Comparison of ENCODE assay signal across 22 cellular contexts in the genomic region with DNA sequence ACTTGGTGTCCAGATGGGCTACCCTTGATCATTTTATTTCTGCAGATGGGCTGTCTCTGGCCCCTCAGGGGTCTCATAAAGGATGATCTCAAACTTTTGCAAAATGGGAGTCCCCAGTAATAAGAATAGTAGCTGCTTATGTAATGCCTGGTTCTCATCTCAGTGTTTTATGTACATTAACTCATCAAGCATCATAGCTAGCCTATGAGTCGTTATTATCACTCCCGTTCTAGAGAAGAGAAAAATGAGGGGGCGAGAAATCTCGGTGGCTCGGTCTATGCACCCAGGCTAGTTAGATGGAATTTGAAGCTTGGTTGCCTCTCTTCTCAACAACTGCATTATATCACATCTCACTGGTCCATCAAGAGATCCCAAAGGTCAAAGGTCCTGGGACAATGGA. TPM values are rescaled to one million over a fixed set of nuclear protein-coding genes. Genes with fewer than 3 reads are reported as not detected.
DNase-seq lines count a peak whose midpoint lies in the region; ATAC-seq and TF ChIP-seq lines count a peak whose summit lies in the region.
"Had no signal": no experiment of that assay in that cellular context is flagged by ENCODE, and none has a peak within 500 bp of the region (broad histone marks: within the 10 kb centered on the region; RNA-seq: fewer than 3 reads in every experiment).

No MANE protein-coding gene starts in this region.

- peaks cover 48% of the 10 kb centered on the region for H3K27me3 Mint-ChIP-seq in activated T-helper 17 cell treated with anti-CD3 and anti-CD28 coated beads, Interleukin-2, amount 50 U/mL, for 72 hours

- H3K23ac ChIP-seq in mesendoderm (ENCODE audit: low read length), result no peak overlapping the region

- H3K27ac ChIP-seq in BLaER1 treated with 17β-estradiol and CSF1 and Interleukin-3, amounts not matched to agents 10 nM and 100 nM, result no peak overlapping the region
- no peak overlapping the region for H3K27ac ChIP-seq in HCT116 (ENCODE audit: low read depth, low read length)
- H3K27ac ChIP-seq in osteoblast (ENCODE audit: low read depth, low read length), result no peak overlapping the region
- no peak overlapping the region for H3K27ac ChIP-seq in mesendoderm (ENCODE audit: low read depth, low read length)
- no peak overlapping the region for H3K27ac ChIP-seq in body of pancreas

- no peak for DNase-seq in HCT116 (ENCODE audit: low read depth, low spot score)
- peak; percentile 71 for DNase-seq in osteoblast (ENCODE audit: insufficient read length, low spot score, missing footprints)
- no peak for DNase-seq in mesendoderm
- no peak for DNase-seq in body of pancreas
- DNase-seq: DMS53, Kasumi-1, NCI-H1417, NCI-H1694 treated with DMSO at 0.1 percent for 48 hours, NCI-H2081 treated with DMSO at 0.1 percent for 48 hours, NCI-H2171 treated with DMSO at 0.1 percent for 48 hours, NCI-H446 treated with DMSO at 0.1 percent for 48 hours, NCI-H526 treated with DMSO at 0.1 percent for 48 hours, OCI-M1, RPMI8226, SHP77, SW 1271 had no signal

- no peak overlapping the region for H2BK120ac ChIP-seq in mesendoderm (ENCODE audit: low read depth, low read length)

- no peak overlapping the region for H3K9ac ChIP-seq in BLaER1 treated with 17β-estradiol and CSF1 and Interleukin-3, amounts not matched to agents 10 nM and 100 nM
- H3K9ac ChIP-seq in HCT116 (ENCODE audit: low read length) (no peak overlapping the region), mesendoderm (ENCODE audit: low read length) (no peak overlapping the region)

- H2AFZ ChIP-seq in HCT116 (ENCODE audit: low read depth, low read length, poor library complexity, severe bottlenecking) (no peak overlapping the region), osteoblast (ENCODE audit: low read length) (no peak overlapping the region)
- H2AFZ ChIP-seq: GM23338 had no signal

- H4K20me1 ChIP-seq in BLaER1 treated with 17β-estradiol and CSF1 and Interleukin-3, amounts not matched to agents 10 nM and 100 nM, result no peaks in the 10 kb centered on the region; a peak in 1 of 22 replicates
- no peaks in the 10 kb centered on the region for H4K20me1 ChIP-seq in HCT116 (ENCODE audit: insufficient read depth)
- H4K20me1 ChIP-seq in osteoblast (ENCODE audit: insufficient read depth, low read length), result no peaks in the 10 kb centered on the region

- no peak for TF ChIP-seq RAD21 in HCT116 (IDR thresholded peaks at IDR 0.05; ENCODE audit: low read depth)

- peak overlapping the region in 6 of 11 experiments; percentile 33 to 97 (median 92); a peak in 13 of 22 replicates for H3K4me2 ChIP-seq in BLaER1 treated with 17β-estradiol and CSF1 and Interleukin-3, amounts not matched to agents 10 nM and 100 nM
- H3K4me2 ChIP-seq in HCT116 (ENCODE audit: low read length) (peak overlapping the region; percentile 21; the same call in 1 of the 2 replicates), osteoblast (ENCODE audit: insufficient read depth, low read length) (no peak overlapping the region), mesendoderm (ENCODE audit: low read length) (no peak overlapping the region)
- H3K4me2 ChIP-seq: GM23338 had no signal

- no peaks in the 10 kb centered on the region for H3K79me1 ChIP-seq in mesendoderm (ENCODE audit: low read length)

- no peak overlapping the region for H2BK15ac ChIP-seq in mesendoderm (replicated peaks; ENCODE audit: low read depth)

- H3K4me3 Mint-ChIP-seq in activated T-helper 17 cell treated with anti-CD3 and anti-CD28 coated beads, Interleukin-2, amount 50 U/mL, for 72 hours, result no peak overlapping the region
- H3K4me3 Mint-ChIP-seq: GM23338 had no signal

- TF ChIP-seq POLR2A in HCT116 (IDR thresholded peaks at IDR 0.05; ENCODE audit: borderline replicate concordance, extremely low read depth, insufficient read depth, insufficient read length) (no peak), body of pancreas (IDR thresholded peaks at IDR 0.05) (no peak)

- no peak overlapping the region for H3K4me3 ChIP-seq in BLaER1 treated with 17β-estradiol and CSF1 and Interleukin-3, amounts not matched to agents 10 nM and 100 nM
- H3K4me3 ChIP-seq in HCT116 (replicated peaks in 1 of 2; ENCODE audit: low read depth in 1 of 2, low read length in 2 of 2) (no peak overlapping the region), osteoblast (ENCODE audit: insufficient read depth, low read length) (no peak overlapping the region), mesendoderm (ENCODE audit: low read length) (no peak overlapping the region), body of pancreas (no peak overlapping the region)
- H3K4me3 ChIP-seq: GM23338 had no signal

- peaks cover 0 to 13% (median 4%) of the 10 kb centered on the region in 11 experiments; a peak in 6 of 22 replicates for H3K27me3 ChIP-seq in BLaER1 treated with 17β-estradiol and CSF1 and Interleukin-3, amounts not matched to agents 10 nM and 100 nM
- H3K27me3 ChIP-seq in HCT116 (ENCODE audit: insufficient read depth, low read length) (no peaks in the 10 kb centered on the region), osteoblast (ENCODE audit: insufficient read depth, low read length) (peaks cover 44% of the 10 kb centered on the region), mesendoderm (ENCODE audit: insufficient read depth, low read length, poor library complexity) (no peaks in the 10 kb centered on the region), body of pancreas (peaks cover 0 to 19% of the 10 kb centered on the region in 2 donors)

- no CpG with 5 or more reads among the region's 5 CpGs for WGBS in mesendoderm (ENCODE audit: extremely low coverage, insufficient coverage, low lambda C conversion rate)
- WGBS in body of pancreas, 2 donors, result 64 to 72% methylated on average over 5 of the region's 5 CpGs

- no peaks in the 10 kb centered on the region; a peak in 2 of 22 replicates for H3K9me3 ChIP-seq in BLaER1 treated with 17β-estradiol and CSF1 and Interleukin-3, amounts not matched to agents 10 nM and 100 nM (replicated peaks in 1 of 11)
- H3K9me3 ChIP-seq in HCT116 (ENCODE audit: control insufficient read depth in 1 of 2, insufficient read depth in 1 of 2, low read depth in 1 of 2, low read length in 2 of 2) (no peaks in the 10 kb centered on the region), osteoblast (ENCODE audit: low read depth, low read length) (no peaks in the 10 kb centered on the region), body of pancreas (no peaks in the 10 kb centered on the region)

- no peaks in the 10 kb centered on the region for H3K9me2 ChIP-seq in HCT116 (ENCODE audit: insufficient read depth)

- ATAC-seq in HCT116, result no peak
- peak; percentile 19 for ATAC-seq in activated T-helper 17 cell treated with anti-CD3 and anti-CD28 coated beads, Interleukin-2, amount 50 U/mL, for 72 hours (replicated peaks)
- no peak for ATAC-seq in GM21786 (IDR thresholded peaks at IDR 0.05; ENCODE audit: unreplicated experiment)
- no peak for ATAC-seq in body of pancreas
- ATAC-seq: GM23338 had no signal

- TF ChIP-seq CTCF in HCT116 (IDR thresholded peaks at IDR 0.05 in 2 of 3, conservative IDR thresholded peaks at IDR 0.05 in 1 of 3; ENCODE audit: borderline replicate concordance in 1 of 3, insufficient read depth in 1 of 3, low read depth in 2 of 3, low read length in 2 of 3), result no peak
- no peak for TF ChIP-seq CTCF in osteoblast (IDR thresholded peaks at IDR 0.05; ENCODE audit: extremely low read depth, low read depth, low read length)
- no peak for TF ChIP-seq CTCF in body of pancreas (IDR thresholded peaks at IDR 0.05)

- H3K4ac ChIP-seq in mesendoderm (ENCODE audit: low read depth, low read length), result no peak overlapping the region

- H3K27ac Mint-ChIP-seq in activated T-helper 17 cell treated with anti-CD3 and anti-CD28 coated beads, Interleukin-2, amount 50 U/mL, for 72 hours, result no peak overlapping the region
- H3K27ac Mint-ChIP-seq: CD14-positive monocyte, GM23338 had no signal

- no peak overlapping the region for H4K8ac ChIP-seq in mesendoderm (ENCODE audit: low read depth, low read length)

- H3K79me2 ChIP-seq in HCT116 (ENCODE audit: insufficient read depth, low read length) (no peaks in the 10 kb centered on the region), osteoblast (ENCODE audit: insufficient read depth, low read length) (no peaks in the 10 kb centered on the region), mesendoderm (ENCODE audit: control insufficient read depth, insufficient read depth, low read length) (no peaks in the 10 kb centered on the region)

- H2BK5ac ChIP-seq in mesendoderm (ENCODE audit: low read length), result no peak overlapping the region

- CTCF ChIA-PET in HCT116 (lab: Charles Lee), result interaction anchor here (0.9 kb wide), 1 partner anchor 15 kb away, joined by 4 read pairs; no protein-coding TSS in a partner anchor

- peaks cover 24 to 63% (median 46%) of the 10 kb centered on the region in 10 experiments for H3K4me1 ChIP-seq in BLaER1 treated with 17β-estradiol and CSF1 and Interleukin-3, amounts not matched to agents 10 nM and 100 nM
- H3K4me1 ChIP-seq in HCT116 (ENCODE audit: control insufficient read depth in 1 of 2, insufficient read depth in 2 of 2, low read length in 2 of 2), result peaks cover 0 to 14% of the 10 kb centered on the region in 2 experiments; a peak in 1 of 4 replicates
- peaks cover 8% of the 10 kb centered on the region for H3K4me1 ChIP-seq in osteoblast (ENCODE audit: insufficient read depth, low read length)
- H3K4me1 ChIP-seq in mesendoderm (ENCODE audit: control insufficient read depth, low read depth, low read length), result no peaks in the 10 kb centered on the region
- peaks cover 6% of the 10 kb centered on the region for H3K4me1 ChIP-seq in body of pancreas

- no peaks in the 10 kb centered on the region for H3K9me3 Mint-ChIP-seq in activated T-helper 17 cell treated with anti-CD3 and anti-CD28 coated beads, Interleukin-2, amount 50 U/mL, for 72 hours
- H3K9me3 Mint-ChIP-seq: GM23338 had no signal

- no peaks in the 10 kb centered on the region for H3K4me1 Mint-ChIP-seq in activated T-helper 17 cell treated with anti-CD3 and anti-CD28 coated beads, Interleukin-2, amount 50 U/mL, for 72 hours

- BruUV-seq in HCT116 (replicated peaks; lab: Mats Ljungman, UMichigan), result no TSS peak

- intact Hi-C loops in HCT116 (cut with micrococcal nuclease) (no loop called here), body of pancreas (cut with DNase I) (no loop called here)

- POLR2A ChIA-PET in HCT116 (lab: Charles Lee), result no interaction called here

- H3K36me3 Mint-ChIP-seq in activated T-helper 17 cell treated with anti-CD3 and anti-CD28 coated beads, Interleukin-2, amount 50 U/mL, for 72 hours (ENCODE audit: low read depth), result no peaks in the 10 kb centered on the region

- no peak overlapping the region for H3K18ac ChIP-seq in mesendoderm (ENCODE audit: low read length)

- RAD21 ChIA-PET in HCT116 (lab: Charles Lee; ENCODE audit: low non-redundant PET in 1 of 2, low total read pairs in 2 of 2, uncharacterized antibody in 2 of 2, unreplicated experiment in 2 of 2), result no interaction called here

- H4K5ac ChIP-seq in mesendoderm (ENCODE audit: low read length), result no peak overlapping the region

- H2AK5ac ChIP-seq in mesendoderm (ENCODE audit: low read length), result no peak overlapping the region

- H3K36me3 ChIP-seq in BLaER1 treated with 17β-estradiol and CSF1 and Interleukin-3, amounts not matched to agents 10 nM and 100 nM, result peaks cover 0 to 13% (median 0%) of the 10 kb centered on the region in 11 experiments; a peak in 5 of 22 replicates
- H3K36me3 ChIP-seq in HCT116 (ENCODE audit: control insufficient read depth in 1 of 2, insufficient read depth in 2 of 2, low read length in 2 of 2), result no peaks in the 10 kb centered on the region
- no peaks in the 10 kb centered on the region for H3K36me3 ChIP-seq in osteoblast (ENCODE audit: insufficient read depth, low read length)
- no peaks in the 10 kb centered on the region for H3K36me3 ChIP-seq in mesendoderm (ENCODE audit: control insufficient read depth, insufficient read depth, low read length)
- no peaks in the 10 kb centered on the region for H3K36me3 ChIP-seq in body of pancreas (replicated peaks in 1 of 2; ENCODE audit: insufficient read depth in 1 of 2, low read depth in 2 of 2)

- no peak overlapping the region for H3K56ac ChIP-seq in mesendoderm (ENCODE audit: low read length)

RNA-seq across cellular contexts. Expression of gene CACNG6, which starts 3.4 kb away (rescaled TPM):
- 0.15 TPM for total RNA-seq in HCT116 (2021; ENCODE audit: unreplicated experiment)
- polyA plus RNA-seq in HCT116 (2012), result not detected in 2 replicates
- not detected for total RNA-seq in activated T-helper 17 cell treated with anti-CD3 and anti-CD28 coated beads, Interleukin-2, amount 50 U/mL, for 72 hours
- 0.36 TPM in 1 of 2 replicates, not detected in the other for total RNA-seq in osteoblast
- 0.20 TPM for polyA plus RNA-seq in mesendoderm (2013, experiment 1 of 2)
- 0.20 TPM for polyA plus RNA-seq in mesendoderm (2013, experiment 2 of 2)
- total RNA-seq in body of pancreas, result not detected
- total RNA-seq: MCF 10A had no signal

RNA-seq across cellular contexts. Expression of gene CACNG8, which starts 32.1 kb away (rescaled TPM):
- total RNA-seq in HCT116 (2021; ENCODE audit: unreplicated experiment) (0.93 TPM), osteoblast (not detected in 2 replicates), body of pancreas (not detected)
- 0.11 and 0.25 TPM in 2 replicates for polyA plus RNA-seq in HCT116 (2012)
- under 1 TPM in 1 of 2 donors, not detected in 1; 0.05 TPM for total RNA-seq in activated T-helper 17 cell treated with anti-CD3 and anti-CD28 coated beads, Interleukin-2, amount 50 U/mL, for 72 hours
- 0.39 TPM for polyA plus RNA-seq in mesendoderm (2013, experiment 1 of 2)
- polyA plus RNA-seq in mesendoderm (2013, experiment 2 of 2), result 0.42 TPM
- polyA plus RNA-seq: CD14-positive monocyte had no signal

Comparison
In these comparisons a context has a peak if more than half of its experiments do, and no peak if none do; other contexts are left out.
1. H3K4me2 ChIP-seq: peak in BLaER1 treated with 17β-estradiol and CSF1 and Interleukin-3, amounts not matched to agents 10 nM and 100 nM (6 of 11) and HCT116 (single experiment); none in osteoblast (single experiment) and mesendoderm (single experiment).